In the genomic region with DNA sequence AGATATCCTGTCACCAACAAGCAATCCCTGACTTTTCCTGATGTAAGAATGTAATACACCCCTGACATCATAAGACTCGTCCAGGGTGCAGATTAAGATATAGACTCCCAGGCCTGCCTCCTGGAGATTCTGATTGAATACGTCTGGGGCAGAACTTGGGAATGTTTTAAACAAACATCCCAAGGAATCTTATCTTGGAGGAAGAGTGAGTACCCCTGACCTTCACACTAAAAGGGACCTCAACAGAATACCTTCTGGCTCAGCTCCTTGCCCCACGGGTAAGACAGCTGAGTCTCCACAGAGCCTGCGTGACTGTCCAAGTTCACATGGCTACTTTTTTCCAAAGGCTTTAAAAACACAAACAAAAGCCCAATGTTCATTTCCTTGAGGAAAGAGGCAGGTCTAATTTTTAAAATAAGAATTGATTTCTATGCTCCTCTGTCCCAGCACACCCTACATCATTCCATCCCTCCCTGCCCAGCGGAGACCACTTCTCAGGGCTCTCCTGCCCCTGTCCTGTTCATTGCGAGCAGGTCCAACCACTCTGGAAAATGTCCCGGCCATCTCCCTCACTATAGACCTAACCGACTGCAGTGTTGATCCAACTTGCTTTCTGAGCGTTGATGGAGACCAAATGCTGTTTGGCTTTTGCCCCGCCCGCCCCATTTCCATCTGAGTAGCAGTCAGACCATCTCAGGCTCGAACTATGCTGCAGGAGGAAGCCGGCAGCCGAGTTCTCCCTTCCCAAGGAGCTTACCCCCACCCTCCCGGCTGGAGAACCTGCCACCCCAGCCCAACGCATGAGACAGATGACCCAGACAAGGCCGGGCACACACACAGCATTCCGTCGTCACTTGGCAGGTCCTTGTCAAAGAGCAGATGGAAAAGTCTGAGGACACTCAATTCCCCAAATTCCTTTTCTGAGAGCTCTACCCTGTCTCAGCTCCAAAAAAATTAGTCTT, we compare ENCODE assay signal across 11 cellular contexts. TPM values are rescaled to one million over a fixed set of nuclear protein-coding genes. Genes with fewer than 3 reads are reported as not detected.
DNase-seq lines count a peak whose midpoint lies in the region; ATAC-seq, FAIRE-seq and TF ChIP-seq lines count a peak whose summit lies in the region.
"Had no signal": no experiment of that assay in that cellular context is flagged by ENCODE, and none has a peak within 500 bp of the region (broad histone marks: within the 10 kb centered on the region; RNA-seq: fewer than 3 reads in every experiment).

No MANE protein-coding gene starts in this region.

- peak overlapping the region; percentile 61 for H3K4me2 ChIP-seq in astrocyte (ENCODE audit: low read length)

- H3K4me3 ChIP-seq in astrocyte (ENCODE audit: insufficient read depth, low read depth, low read length) (no peak overlapping the region), right atrium auricular region (no peak overlapping the region), ovary (no peak overlapping the region)

- H3K36me3 Mint-ChIP-seq in astrocyte (ENCODE audit: low read depth, unreplicated experiment): no peaks in the 10 kb centered on the region
- no peaks in the 10 kb centered on the region for H3K36me3 Mint-ChIP-seq in activated CD4-positive, alpha-beta T cell treated with anti-CD3 and anti-CD28 coated beads, Interleukin-2, amount 10 ng/mL, durations not matched to agents 7 days and 5 days (ENCODE audit: low read depth)

- no peaks in the 10 kb centered on the region for H3K79me2 ChIP-seq in astrocyte (ENCODE audit: insufficient read depth, low read length)

- H3K36me3 ChIP-seq in astrocyte (ENCODE audit: insufficient read depth, low read length) (no peaks in the 10 kb centered on the region), right atrium auricular region (no peaks in the 10 kb centered on the region), ovary (no peaks in the 10 kb centered on the region)

- 10 to 20% (median 16%) methylated on average over 19 of the region's 19 CpGs for WGBS in ovary, 3 donors

- no peaks in the 10 kb centered on the region for H4K20me1 ChIP-seq in astrocyte (ENCODE audit: insufficient read depth, low read length)

- peak overlapping the region; percentile 70 for H3K9ac ChIP-seq in astrocyte (ENCODE audit: low read length)

- H3K9me3 ChIP-seq in astrocyte (ENCODE audit: insufficient read depth, low read depth, low read length) (peaks cover 3% of the 10 kb centered on the region), right atrium auricular region (peaks cover 0 to 10% of the 10 kb centered on the region in 2 donors), ovary (no peaks in the 10 kb centered on the region)

- DNase-seq in AG08396 (ENCODE audit: low spot score) (peak; percentile 40), astrocyte (ENCODE audit: low read depth) (peak; percentile 75), right atrium auricular region (ENCODE audit: low spot score) (peak; percentile 89), ovary (peak in 4 of 5 donors; percentile 28 to 59 (median 46)), COLO668 (lab: John Stamatoyannopoulos, UW; ENCODE audit: unreplicated experiment) (no peak), NCI-H1105 (lab: John Stamatoyannopoulos, UW) (no peak)
- no peak for DNase-seq in activated CD4-positive, alpha-beta T cell treated with anti-CD3 and anti-CD28 coated beads, Interleukin-2, amount 10 ng/mL, durations not matched to agents 7 days and 5 days
- DNase-seq: cortex of kidney; NCI-H2081 treated with DMSO at 0.1 percent for 48 hours; NK-92 treated with Interleukin-12 subunit alpha and Interleukin-12 subunit beta, amount 100 ng/mL, for 24 hours had no signal

- H3K4me3 Mint-ChIP-seq in astrocyte (ENCODE audit: unreplicated experiment): no peak overlapping the region
- H3K4me3 Mint-ChIP-seq in activated CD4-positive, alpha-beta T cell treated with anti-CD3 and anti-CD28 coated beads, Interleukin-2, amount 10 ng/mL, durations not matched to agents 7 days and 5 days: no peak overlapping the region

- POLR2A ChIA-PET in activated CD4-positive, alpha-beta T cell treated with anti-CD3 and anti-CD28 coated beads, Interleukin-2, amount 10 ng/mL, durations not matched to agents 7 days and 5 days (lab: Charles Lee): no interaction called here

- H3K27me3 ChIP-seq in astrocyte (ENCODE audit: insufficient read depth, low read length): no peaks in the 10 kb centered on the region
- no peaks in the 10 kb centered on the region for H3K27me3 ChIP-seq in right atrium auricular region
- H3K27me3 ChIP-seq in ovary: no peaks in the 10 kb centered on the region

- TF ChIP-seq CTCF in astrocyte (IDR thresholded peaks at IDR 0.05; ENCODE audit: insufficient read depth, low read depth, low read length) (no peak), right atrium auricular region (IDR thresholded peaks at IDR 0.05) (no peak), ovary (IDR thresholded peaks at IDR 0.05) (no peak)

- no peak for TF ChIP-seq POLR2A in ovary (IDR thresholded peaks at IDR 0.05)

- H3K4me1 ChIP-seq in astrocyte (ENCODE audit: insufficient read depth, low read length): peaks cover 23% of the 10 kb centered on the region
- H3K4me1 ChIP-seq in right atrium auricular region: peaks cover 0 to 15% of the 10 kb centered on the region in 2 donors
- peaks cover 10% of the 10 kb centered on the region for H3K4me1 ChIP-seq in ovary (ENCODE audit: insufficient read depth)

- TF ChIP-seq EP300 in ovary (IDR thresholded peaks at IDR 0.05): no peak

- intact Hi-C loops in ovary (cut with DNase I): no loop called here

- peak overlapping the region; percentile 50 for H2AFZ ChIP-seq in astrocyte (ENCODE audit: low read depth, low read length)

- no peak for ATAC-seq in HG02840 (IDR thresholded peaks at IDR 0.05; ENCODE audit: low FRiP score, unreplicated experiment)

- peaks cover 8% of the 10 kb centered on the region for H3K27me3 Mint-ChIP-seq in astrocyte (ENCODE audit: low read depth, unreplicated experiment)
- peaks cover 16% of the 10 kb centered on the region for H3K27me3 Mint-ChIP-seq in activated CD4-positive, alpha-beta T cell treated with anti-CD3 and anti-CD28 coated beads, Interleukin-2, amount 10 ng/mL, durations not matched to agents 7 days and 5 days

- FAIRE-seq in astrocyte (lab: Jason Lieb, UNC): no peak

- CTCF ChIA-PET in activated CD4-positive, alpha-beta T cell treated with anti-CD3 and anti-CD28 coated beads, Interleukin-2, amount 10 ng/mL, durations not matched to agents 7 days and 5 days (lab: Charles Lee): interaction anchor here (1.4 to 1.5 kb wide), 2 partner anchors 12 to 72 kb away, joined by 3 to 4 read pairs; no protein-coding TSS in a partner anchor

- no peaks in the 10 kb centered on the region for H3K9me3 Mint-ChIP-seq in astrocyte (ENCODE audit: unreplicated experiment)
- H3K9me3 Mint-ChIP-seq in activated CD4-positive, alpha-beta T cell treated with anti-CD3 and anti-CD28 coated beads, Interleukin-2, amount 10 ng/mL, durations not matched to agents 7 days and 5 days: no peaks in the 10 kb centered on the region

- H3K27ac ChIP-seq in astrocyte (ENCODE audit: low read depth, low read length) (peak overlapping the region; percentile 87), right atrium auricular region (peak overlapping the region; percentile 69 to 77), ovary (peak overlapping the region; percentile 5 to 18)

- peaks cover 7% of the 10 kb centered on the region for H3K4me1 Mint-ChIP-seq in astrocyte (ENCODE audit: low read depth, unreplicated experiment)
- no peaks in the 10 kb centered on the region for H3K4me1 Mint-ChIP-seq in activated CD4-positive, alpha-beta T cell treated with anti-CD3 and anti-CD28 coated beads, Interleukin-2, amount 10 ng/mL, durations not matched to agents 7 days and 5 days

- no peak overlapping the region for H3K27ac Mint-ChIP-seq in astrocyte (ENCODE audit: unreplicated experiment)
- H3K27ac Mint-ChIP-seq in activated CD4-positive, alpha-beta T cell treated with anti-CD3 and anti-CD28 coated beads, Interleukin-2, amount 10 ng/mL, durations not matched to agents 7 days and 5 days: no peak overlapping the region

RNA-seq across cellular contexts. Expression of a gene that starts 44.1 kb away (rescaled TPM):
- total RNA-seq in astrocyte (125 and 150 TPM in 2 replicates), right atrium auricular region (10 to 100 TPM; 48.9 to 49.1 TPM), ovary (100 to 1,000 TPM in 1 of 7 donors, 10 to 100 TPM in 6; 30.4 to 113 (median 75.5) TPM)
- polyA plus RNA-seq in ovary: 100 to 1,000 TPM in 1 of 2 donors, 10 to 100 TPM in 1; 33.9 to 117 TPM
- total RNA-seq in activated CD4-positive, alpha-beta T cell treated with anti-CD3 and anti-CD28 coated beads, Interleukin-2, amount 10 ng/mL, durations not matched to agents 7 days and 5 days: 10 to 100 TPM in 1 of 2 experiments, 1 to 10 TPM in 1; 8.3 to 10.3 TPM

Comparison
In these comparisons a context has a peak if more than half of its experiments do, and no peak if none do; other contexts are left out.
1. DNase-seq: peak in AG08396 (single experiment), astrocyte (single experiment), right atrium auricular region (single experiment) and ovary (4 of 5); none in COLO668 (single experiment), activated CD4-positive, alpha-beta T cell treated with anti-CD3 and anti-CD28 coated beads, Interleukin-2, amount 10 ng/mL, durations not matched to agents 7 days and 5 days (single experiment) and NCI-H1105 (single experiment).
2. H3K27ac ChIP-seq: peak in every context shown above with its lines; median percentile 87 in astrocyte; 73 in right atrium auricular region; 12 in ovary.